Comparison of ENCODE assay signal across 25 cellular contexts in genomic region chr16:26027060-26027459, GRCh38.
"Had no signal": no experiment of that assay in that cellular context is flagged by ENCODE, and none has a peak within 500 bp of the region (broad histone marks: within the 10 kb centered on the region; RNA-seq: fewer than 3 reads in every experiment).

No MANE protein-coding gene starts in this region.

- ATAC-seq: foreskin keratinocyte; gastroesophageal sphincter; left lobe of liver; naive thymus-derived CD4-positive, alpha-beta T cell; right lobe of liver had no signal

- H3K4me1 ChIP-seq: foreskin keratinocyte, gastroesophageal sphincter, right lobe of liver, thyroid gland, vagina had no signal

- H3K27me3 ChIP-seq: esophagus muscularis mucosa, foreskin keratinocyte, right lobe of liver, stomach, thyroid gland, vagina had no signal

- DNase-seq: dermis blood vessel endothelial cell; effector memory CD4-positive, alpha-beta T cell; foreskin keratinocyte; glutamatergic neuron; kidney; mesendoderm; midbrain; naive thymus-derived CD4-positive, alpha-beta T cell; nephron progenitor cell; nucleus accumbens; retina; right lobe of liver; small intestine; stimulated activated CD4-positive, alpha-beta T cell treated with anti-CD3 and anti-CD28 coated beads, Interleukin-15, amount 100 ng/mL, for 24 hours; stimulated activated CD4-positive, alpha-beta T cell treated with anti-CD3 and anti-CD28 coated beads, Interleukin-2, amount 100 ng/mL, for 48 hours; stimulated activated CD8-positive, alpha-beta memory T cell treated with anti-CD3 and anti-CD28 coated beads, Interleukin-4, amount 100 ng/mL, for 48 hours; stimulated activated naive CD4-positive, alpha-beta T cell; stomach; thyroid gland; trophoblast cell had no signal

- H3K9me3 ChIP-seq: esophagus muscularis mucosa, gastroesophageal sphincter, right lobe of liver, stomach, thyroid gland, vagina had no signal

- H3K36me3 ChIP-seq: esophagus muscularis mucosa, gastroesophageal sphincter, right lobe of liver, stomach, thyroid gland, vagina had no signal

- H3K4me3 ChIP-seq: coronary artery, esophagus muscularis mucosa, gastroesophageal sphincter, right lobe of liver, thyroid gland, vagina had no signal

- H3K27ac ChIP-seq: coronary artery, esophagus muscularis mucosa, foreskin keratinocyte, gastroesophageal sphincter, right lobe of liver, thyroid gland, vagina had no signal
